Comparison of ENCODE assay signal across 1 cellular context in the genomic region with DNA sequence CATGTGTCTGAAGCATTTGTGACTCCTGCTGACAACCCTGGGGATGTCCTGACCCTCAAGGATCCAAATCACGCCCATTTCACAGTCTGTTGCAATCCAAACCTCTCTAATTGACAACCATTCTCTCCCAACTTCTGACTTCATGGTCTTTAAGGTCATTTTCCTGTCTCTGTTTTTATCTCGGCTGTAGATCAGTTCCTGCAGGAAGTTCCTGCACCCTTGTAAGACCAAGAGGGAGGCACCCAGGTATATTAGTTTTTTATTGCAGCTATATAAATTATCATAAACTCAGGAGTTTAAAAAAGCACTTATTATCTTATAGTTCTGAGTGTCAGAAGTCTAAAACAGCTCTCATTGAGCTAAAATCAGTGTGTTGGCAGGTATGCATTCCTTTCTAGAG.
TF ChIP-seq lines count a peak whose summit lies in the region.

No MANE protein-coding gene starts in this region.

TF ChIP-seq in GM23338, 12 proteins besides CTCF, POLR2A, EP300 and RAD21:
- TF ChIP-seq REST (IDR thresholded peaks at IDR 0.05; ENCODE audit: unreplicated experiment) (no peak), CREB1 (CRISPR knock-in tag; IDR thresholded peaks at IDR 0.05; ENCODE audit: low read depth) (no peak), JUNB (IDR thresholded peaks at IDR 0.05; ENCODE audit: unreplicated experiment) (no peak), EZH2phosphoT487 (IDR thresholded peaks at IDR 0.05; ENCODE audit: unreplicated experiment) (no peak), ZNF331 (CRISPR knock-in tag; IDR thresholded peaks at IDR 0.05; ENCODE audit: low read depth) (no peak), POLR2AphosphoS5 (IDR thresholded peaks at IDR 0.05; ENCODE audit: low read depth) (no peak)
